Comparison of ENCODE assay signal across 22 cellular contexts in the genomic region with DNA sequence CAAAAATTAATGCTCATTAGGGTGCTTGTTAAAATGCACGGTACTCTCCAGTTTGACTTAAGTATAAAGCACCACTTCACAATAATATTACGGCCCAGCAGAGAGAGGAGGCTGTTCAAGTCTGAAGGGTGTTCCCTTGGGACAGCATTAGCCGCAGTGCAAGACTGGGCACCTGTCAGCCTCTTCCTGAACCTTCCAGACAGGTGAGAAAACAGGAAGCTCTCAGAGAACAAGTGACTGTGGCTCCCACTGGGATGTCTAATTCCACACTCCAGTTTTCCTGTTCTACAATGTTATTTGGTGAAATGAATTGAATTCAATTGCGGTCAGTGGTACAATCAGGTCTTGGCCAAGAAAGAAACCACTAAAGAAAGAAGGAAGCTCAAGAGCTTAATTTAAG.
DNase-seq lines count a peak whose midpoint lies in the region; ATAC-seq, FAIRE-seq and TF ChIP-seq lines count a peak whose summit lies in the region.
"Had no signal": no experiment of that assay in that cellular context is flagged by ENCODE, and none has a peak within 500 bp of the region (broad histone marks: within the 10 kb centered on the region; RNA-seq: fewer than 3 reads in every experiment).

No MANE protein-coding gene starts in this region.

- no peaks in the 10 kb centered on the region for H3K9me3 Mint-ChIP-seq in neural crest cell
- H3K9me3 Mint-ChIP-seq: activated CD4-positive, alpha-beta memory T cell treated with anti-CD3 and anti-CD28 coated beads, Interleukin-2, amount 10 ng/mL, durations not matched to agents 7 days and 5 days; activated naive CD8-positive, alpha-beta T cell treated with anti-CD3 and anti-CD28 coated beads for 36 hours; mesothelial cell of epicardium; naive thymus-derived CD4-positive, alpha-beta T cell had no signal

- H3K4me3 Mint-ChIP-seq in neural crest cell: no peak overlapping the region
- H3K4me3 Mint-ChIP-seq: activated CD4-positive, alpha-beta memory T cell treated with anti-CD3 and anti-CD28 coated beads, Interleukin-2, amount 10 ng/mL, durations not matched to agents 7 days and 5 days; activated naive CD8-positive, alpha-beta T cell treated with anti-CD3 and anti-CD28 coated beads for 36 hours; IgD-negative memory B cell; mesothelial cell of epicardium; naive thymus-derived CD4-positive, alpha-beta T cell had no signal

- peaks cover 5% of the 10 kb centered on the region for H3K36me3 Mint-ChIP-seq in neural crest cell (ENCODE audit: low read depth)
- H3K36me3 Mint-ChIP-seq: activated naive CD8-positive, alpha-beta T cell treated with anti-CD3 and anti-CD28 coated beads for 36 hours; IgD-negative memory B cell; mesothelial cell of epicardium; naive thymus-derived CD4-positive, alpha-beta T cell had no signal

- no peak for FAIRE-seq in HTR-8/SVneo (lab: Jason Lieb, UNC)
- FAIRE-seq: endothelial cell of umbilical vein, islet of Langerhans, small intestine, TTC549 had no signal

- TF ChIP-seq CTCF in neural crest cell (conservative IDR thresholded peaks at IDR 0.05): no peak

- ATAC-seq in GM21529 (IDR thresholded peaks at IDR 0.05; ENCODE audit: unreplicated experiment): no peak
- ATAC-seq: left ventricle myocardium superior; naive thymus-derived CD4-positive, alpha-beta T cell; Panc1 had no signal

- H3K27me3 Mint-ChIP-seq in neural crest cell (ENCODE audit: low read depth): no peaks in the 10 kb centered on the region
- H3K27me3 Mint-ChIP-seq: activated CD4-positive, alpha-beta memory T cell treated with anti-CD3 and anti-CD28 coated beads, Interleukin-2, amount 10 ng/mL, durations not matched to agents 7 days and 5 days; activated naive CD8-positive, alpha-beta T cell treated with anti-CD3 and anti-CD28 coated beads for 36 hours; IgD-negative memory B cell had no signal

- peak; percentile 1 to 87 (median 59) for DNase-seq in NCI-H1417 (lab: John Stamatoyannopoulos, UW)
- DNase-seq in NCI-H1417 treated with DMSO at 0.1 percent for 48 hours (lab: John Stamatoyannopoulos, UW): no peak
- peak; percentile 80 for DNase-seq in NCI-H2029 (lab: John Stamatoyannopoulos, UW)
- peak; percentile 95 to 97 for DNase-seq in NCI-H524 (lab: John Stamatoyannopoulos, UW)
- no peak for DNase-seq in neural crest cell (ENCODE audit: low read depth, low spot score)
- DNase-seq in HTR-8/SVneo (ENCODE audit: insufficient read length, low spot score): no peak
- DNase-seq in NCI-H2196 treated with DMSO at 0.1 percent for 48 hours (lab: John Stamatoyannopoulos, UW; ENCODE audit: unreplicated experiment): no peak
- DNase-seq: activated CD4-positive, alpha-beta memory T cell treated with anti-CD3 and anti-CD28 coated beads, Interleukin-2, amount 10 ng/mL, durations not matched to agents 7 days and 5 days; activated CD4-positive, CD25-positive, alpha-beta regulatory T cell treated with anti-CD3 and anti-CD28 coated beads, Interleukin-2, amount 50 U/mL, for 72 hours; activated naive CD8-positive, alpha-beta T cell treated with anti-CD3 and anti-CD28 coated beads for 36 hours; left ventricle myocardium superior; naive thymus-derived CD4-positive, alpha-beta T cell; small intestine; stimulated activated CD4-positive, alpha-beta T cell treated with anti-CD3 and anti-CD28 coated beads, Interleukin-1b, Interleukin-23, amount 100 ng/mL, for 48 hours; T-helper 1 cell had no signal

- peaks cover 27% of the 10 kb centered on the region for H3K4me1 Mint-ChIP-seq in neural crest cell
- H3K4me1 Mint-ChIP-seq: activated CD4-positive, alpha-beta memory T cell treated with anti-CD3 and anti-CD28 coated beads, Interleukin-2, amount 10 ng/mL, durations not matched to agents 7 days and 5 days; activated naive CD8-positive, alpha-beta T cell treated with anti-CD3 and anti-CD28 coated beads for 36 hours; IgD-negative memory B cell; mesothelial cell of epicardium; naive thymus-derived CD4-positive, alpha-beta T cell had no signal

- peak overlapping the region; percentile 55 for H3K27ac Mint-ChIP-seq in neural crest cell (ENCODE audit: unreplicated experiment)
- H3K27ac Mint-ChIP-seq: activated CD4-positive, alpha-beta memory T cell treated with anti-CD3 and anti-CD28 coated beads, Interleukin-2, amount 10 ng/mL, durations not matched to agents 7 days and 5 days; activated naive CD8-positive, alpha-beta T cell treated with anti-CD3 and anti-CD28 coated beads for 36 hours; IgD-negative memory B cell; mesothelial cell of epicardium; naive thymus-derived CD4-positive, alpha-beta T cell had no signal

Comparison
In these comparisons a context has a peak if more than half of its experiments do, and no peak if none do; other contexts are left out.
1. DNase-seq: peak in NCI-H1417 (3 of 3), NCI-H2029 (single experiment) and NCI-H524 (2 of 2); none in NCI-H1417 treated with DMSO at 0.1 percent for 48 hours (single experiment), neural crest cell (single experiment), HTR-8/SVneo (single experiment) and NCI-H2196 treated with DMSO at 0.1 percent for 48 hours (single experiment).